18 cellular contexts compared by ENCODE assay signal in the genomic region with DNA sequence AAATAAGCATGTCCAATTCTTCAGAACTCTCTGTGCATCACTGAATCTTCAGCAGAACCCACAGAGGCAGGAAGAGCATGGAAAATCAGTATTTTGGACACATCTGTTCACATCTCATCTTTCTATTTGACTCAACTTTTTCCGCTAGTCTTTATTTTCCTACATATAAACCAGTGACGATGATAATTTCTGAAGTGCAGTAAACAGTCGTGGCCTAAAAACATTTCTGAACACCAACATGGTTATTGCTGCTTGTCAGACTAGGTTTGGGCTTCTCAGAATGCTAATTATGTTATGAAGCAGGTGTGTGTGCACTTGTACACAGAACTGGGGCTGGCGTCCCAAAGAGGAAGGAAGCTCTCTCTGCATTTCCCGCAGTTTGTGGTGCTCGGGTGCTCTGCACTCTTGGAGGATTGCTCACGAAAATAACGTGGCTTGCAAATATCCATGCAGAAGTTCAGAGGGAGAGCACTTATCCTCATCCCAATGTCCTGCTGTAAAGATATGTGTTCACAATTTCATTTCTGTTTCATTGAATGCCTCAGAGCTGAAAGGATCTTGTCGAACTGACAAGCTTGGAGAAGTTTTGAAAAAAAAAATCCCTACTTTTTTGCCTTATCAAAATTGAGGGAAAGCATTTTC. TPM values are rescaled to one million over a fixed set of nuclear protein-coding genes. Genes with fewer than 3 reads are reported as not detected.
DNase-seq lines count a peak whose midpoint lies in the region; ATAC-seq and TF ChIP-seq lines count a peak whose summit lies in the region.
"Had no signal": no experiment of that assay in that cellular context is flagged by ENCODE, and none has a peak within 500 bp of the region (broad histone marks: within the 10 kb centered on the region; RNA-seq: fewer than 3 reads in every experiment).

No MANE protein-coding gene starts in this region.

- H3K36me3 ChIP-seq in Loucy (ENCODE audit: insufficient read depth, low read length) = no peaks in the 10 kb centered on the region
- H3K36me3 ChIP-seq: MG63, ovary had no signal

- H3K4me1 Mint-ChIP-seq in activated T-cell treated with anti-CD3 and anti-CD28 coated beads, Interleukin-2, amount 50 U/mL, for 4 hours (ENCODE audit: low read depth) = peaks cover 21% of the 10 kb centered on the region
- H3K4me1 Mint-ChIP-seq in activated T-helper 1 cell treated with anti-CD3 and anti-CD28 coated beads, Interleukin-12 subunit alpha, Interleukin-12 subunit beta, Interleukin-2, Interleukin-4 antibody, amounts not matched to agents 30 ng/mL and 10 ng/mL and 1 ng/mL, durations not matched to agents 14 hours and 24 hours and 36 hours (ENCODE audit: low read depth) = peaks cover 23% of the 10 kb centered on the region
- peaks cover 17 to 37% of the 10 kb centered on the region in 2 donors for H3K4me1 Mint-ChIP-seq in stimulated activated naive B cell treated with anti-CD40 and anti-IgM and Interleukin-4, amounts not matched to agents 10 μg/mL and 1 μg/mL and 100 μg/mL, for 72 hours
- H3K4me1 Mint-ChIP-seq: central memory CD8-positive, alpha-beta T cell had no signal

- H3K4me3 Mint-ChIP-seq in activated T-cell treated with anti-CD3 and anti-CD28 coated beads, Interleukin-2, amount 50 U/mL, for 4 hours = no peak overlapping the region
- no peak overlapping the region for H3K4me3 Mint-ChIP-seq in activated T-helper 1 cell treated with anti-CD3 and anti-CD28 coated beads, Interleukin-12 subunit alpha, Interleukin-12 subunit beta, Interleukin-2, Interleukin-4 antibody, amounts not matched to agents 30 ng/mL and 10 ng/mL and 1 ng/mL, durations not matched to agents 14 hours and 24 hours and 36 hours
- no peak overlapping the region for H3K4me3 Mint-ChIP-seq in stimulated activated naive B cell treated with anti-CD40 and anti-IgM and Interleukin-4, amounts not matched to agents 10 μg/mL and 1 μg/mL and 100 μg/mL, for 72 hours
- H3K4me3 Mint-ChIP-seq: central memory CD8-positive, alpha-beta T cell; effector memory CD8-positive, alpha-beta T cell had no signal

- peak; percentile 50 to 61 for ATAC-seq in activated T-cell treated with anti-CD3 and anti-CD28 coated beads, Interleukin-2, amount 50 U/mL, for 4 hours
- ATAC-seq in stimulated activated naive B cell treated with anti-CD40 and anti-IgM and Interleukin-4, amounts not matched to agents 10 μg/mL and 1 μg/mL and 100 μg/mL, for 72 hours (replicated peaks) = peak; percentile 88 to 89
- no peak for ATAC-seq in HG02840 (IDR thresholded peaks at IDR 0.05; ENCODE audit: low FRiP score, unreplicated experiment)
- ATAC-seq: effector memory CD8-positive, alpha-beta T cell; sciatic nerve had no signal

- no peaks in the 10 kb centered on the region for H4K20me1 ChIP-seq in Loucy (ENCODE audit: insufficient read depth, low read length, poor library complexity, severe bottlenecking)

- no peak for DNase-seq in activated T-cell treated with anti-CD3 and anti-CD28 coated beads, Interleukin-2, amount 50 U/mL, for 4 hours
- DNase-seq in activated T-cell treated with anti-CD3 and anti-CD28 coated beads for 4 hours = no peak
- DNase-seq in activated T-helper 1 cell treated with anti-CD3 and anti-CD28 coated beads, Interleukin-12 subunit alpha, Interleukin-12 subunit beta, Interleukin-2, Interleukin-4 antibody, amounts not matched to agents 30 ng/mL and 10 ng/mL and 1 ng/mL, durations not matched to agents 14 hours and 24 hours and 36 hours (ENCODE audit: low spot score) = no peak
- peak; percentile 35 for DNase-seq in stimulated activated naive B cell treated with anti-CD40 and anti-IgM and Interleukin-4, amounts not matched to agents 10 μg/mL and 1 μg/mL and 100 μg/mL, for 72 hours
- DNase-seq in anterior cingulate cortex (lab: John Stamatoyannopoulos, UW) = no peak
- DNase-seq in NCI-H446 (lab: John Stamatoyannopoulos, UW) = no peak
- DNase-seq: amniotic stem cell; effector memory CD8-positive, alpha-beta T cell; head of caudate nucleus; MG63; NCI-H187 treated with DMSO at 0.1 percent for 48 hours; NCI-H345; ovary had no signal

- H3K9me3 Mint-ChIP-seq in activated T-cell treated with anti-CD3 and anti-CD28 coated beads, Interleukin-2, amount 50 U/mL, for 4 hours = no peaks in the 10 kb centered on the region
- H3K9me3 Mint-ChIP-seq in activated T-helper 1 cell treated with anti-CD3 and anti-CD28 coated beads, Interleukin-12 subunit alpha, Interleukin-12 subunit beta, Interleukin-2, Interleukin-4 antibody, amounts not matched to agents 30 ng/mL and 10 ng/mL and 1 ng/mL, durations not matched to agents 14 hours and 24 hours and 36 hours = no peaks in the 10 kb centered on the region
- H3K9me3 Mint-ChIP-seq in stimulated activated naive B cell treated with anti-CD40 and anti-IgM and Interleukin-4, amounts not matched to agents 10 μg/mL and 1 μg/mL and 100 μg/mL, for 72 hours = peaks cover 0 to 1% of the 10 kb centered on the region in 2 donors
- H3K9me3 Mint-ChIP-seq: central memory CD8-positive, alpha-beta T cell; effector memory CD8-positive, alpha-beta T cell had no signal

- no peaks in the 10 kb centered on the region for H3K27me3 Mint-ChIP-seq in activated T-cell treated with anti-CD3 and anti-CD28 coated beads, Interleukin-2, amount 50 U/mL, for 4 hours (ENCODE audit: low read depth)
- peaks cover 2% of the 10 kb centered on the region for H3K27me3 Mint-ChIP-seq in activated T-helper 1 cell treated with anti-CD3 and anti-CD28 coated beads, Interleukin-12 subunit alpha, Interleukin-12 subunit beta, Interleukin-2, Interleukin-4 antibody, amounts not matched to agents 30 ng/mL and 10 ng/mL and 1 ng/mL, durations not matched to agents 14 hours and 24 hours and 36 hours (ENCODE audit: insufficient read depth)
- peaks cover 0 to 14% of the 10 kb centered on the region in 2 donors for H3K27me3 Mint-ChIP-seq in stimulated activated naive B cell treated with anti-CD40 and anti-IgM and Interleukin-4, amounts not matched to agents 10 μg/mL and 1 μg/mL and 100 μg/mL, for 72 hours

- H3K36me3 Mint-ChIP-seq in activated T-cell treated with anti-CD3 and anti-CD28 coated beads, Interleukin-2, amount 50 U/mL, for 4 hours (ENCODE audit: insufficient read depth) = no peaks in the 10 kb centered on the region
- no peaks in the 10 kb centered on the region for H3K36me3 Mint-ChIP-seq in activated T-helper 1 cell treated with anti-CD3 and anti-CD28 coated beads, Interleukin-12 subunit alpha, Interleukin-12 subunit beta, Interleukin-2, Interleukin-4 antibody, amounts not matched to agents 30 ng/mL and 10 ng/mL and 1 ng/mL, durations not matched to agents 14 hours and 24 hours and 36 hours (ENCODE audit: low read depth)
- H3K36me3 Mint-ChIP-seq in stimulated activated naive B cell treated with anti-CD40 and anti-IgM and Interleukin-4, amounts not matched to agents 10 μg/mL and 1 μg/mL and 100 μg/mL, for 72 hours = no peaks in the 10 kb centered on the region

- H3K9ac ChIP-seq in Loucy (ENCODE audit: low read depth, low read length, poor library complexity, severe bottlenecking) = no peak overlapping the region

- H3K79me2 ChIP-seq in Loucy (ENCODE audit: insufficient read depth, low read length) = no peaks in the 10 kb centered on the region

- H3K27me3 ChIP-seq in Loucy (ENCODE audit: insufficient read depth, low read length, poor library complexity, severe bottlenecking) = no peaks in the 10 kb centered on the region
- H3K27me3 ChIP-seq: MG63, ovary had no signal

- H3K9me2 ChIP-seq in Loucy (replicated peaks; ENCODE audit: low read depth, low read length) = no peaks in the 10 kb centered on the region

- H3K4me1 ChIP-seq in Loucy (ENCODE audit: insufficient read depth, low read length, poor library complexity, severe bottlenecking) = no peaks in the 10 kb centered on the region

- H3K27ac Mint-ChIP-seq in activated T-helper 1 cell treated with anti-CD3 and anti-CD28 coated beads, Interleukin-12 subunit alpha, Interleukin-12 subunit beta, Interleukin-2, Interleukin-4 antibody, amounts not matched to agents 30 ng/mL and 10 ng/mL and 1 ng/mL, durations not matched to agents 14 hours and 24 hours and 36 hours = peak overlapping the region; percentile 74
- peak overlapping the region; percentile 43 for H3K27ac Mint-ChIP-seq in stimulated activated naive B cell treated with anti-CD40 and anti-IgM and Interleukin-4, amounts not matched to agents 10 μg/mL and 1 μg/mL and 100 μg/mL, for 72 hours
- H3K27ac Mint-ChIP-seq: effector memory CD8-positive, alpha-beta T cell had no signal

- H3K4me3 ChIP-seq in Loucy (ENCODE audit: low read length, poor library complexity, severe bottlenecking) = no peak overlapping the region
- H3K4me3 ChIP-seq: MG63, ovary had no signal

- intact Hi-C loops in activated T-helper 1 cell treated with anti-CD3 and anti-CD28 coated beads, Interleukin-12 subunit alpha, Interleukin-12 subunit beta, Interleukin-2, Interleukin-4 antibody, amounts not matched to agents 30 ng/mL and 10 ng/mL and 1 ng/mL, durations not matched to agents 14 hours and 24 hours and 36 hours (cut with micrococcal nuclease) = loop anchor here (1.0 to 2.0 kb wide), 3 partner anchors 40 to 93 kb away; partner anchors contain the start of gene EDAR

- H3F3A ChIP-seq in Loucy (ENCODE audit: low read depth) = no peaks in the 10 kb centered on the region

- no peak overlapping the region for H3K4me2 ChIP-seq in Loucy (ENCODE audit: low read depth, low read length, poor library complexity, severe bottlenecking)

- peak overlapping the region; percentile 46; the same call in 1 of the 2 replicates for H2AFZ ChIP-seq in Loucy (ENCODE audit: low read length)

- no peak for TF ChIP-seq CTCF in Loucy (conservative IDR thresholded peaks at IDR 0.05; ENCODE audit: low read length)

- H3K9me3 ChIP-seq in Loucy (ENCODE audit: insufficient read depth, low read depth, low read length) = no peaks in the 10 kb centered on the region
- H3K9me3 ChIP-seq: MG63, ovary had no signal

RNA-seq across cellular contexts. Expression of gene EDAR, which starts 50.8 kb away (rescaled TPM):
- under 1 TPM in 2 of 3 donors, not detected in 1; 0.05 to 0.13 TPM for total RNA-seq in activated T-cell treated with anti-CD3 and anti-CD28 coated beads, Interleukin-2, amount 50 U/mL, for 4 hours
- 1.9 and 2.3 TPM in 2 replicates for total RNA-seq in activated T-helper 1 cell treated with anti-CD3 and anti-CD28 coated beads, Interleukin-12 subunit alpha, Interleukin-12 subunit beta, Interleukin-2, Interleukin-4 antibody, amounts not matched to agents 30 ng/mL and 10 ng/mL and 1 ng/mL, durations not matched to agents 14 hours and 24 hours and 36 hours
- total RNA-seq: H1 had no signal
